In genomic region chr5:119355244-119355635, GRCh38 we compare ENCODE assay signal across 9 cellular contexts. TPM values are rescaled to one million over a fixed set of nuclear protein-coding genes. Genes with fewer than 3 reads are reported as not detected.
DNase-seq lines count a peak whose midpoint lies in the region; ATAC-seq and TF ChIP-seq lines count a peak whose summit lies in the region.
"Had no signal": no experiment of that assay in that cellular context is flagged by ENCODE, and none has a peak within 500 bp of the region (broad histone marks: within the 10 kb centered on the region; RNA-seq: fewer than 3 reads in every experiment).

No MANE protein-coding gene starts in this region.

- H3K4me1 ChIP-seq in SJCRH30 (peaks cover 32% of the 10 kb centered on the region), muscle layer of colon (ENCODE audit: insufficient read depth, low read length) (peaks cover 24% of the 10 kb centered on the region), uterus (peaks cover 0 to 6% of the 10 kb centered on the region in 2 donors)

- intact Hi-C loops in uterus (cut with DNase I; ENCODE audit: low total_unique reads), result no loop called here

- H3K9ac ChIP-seq in muscle layer of colon (ENCODE audit: low read length), result no peak overlapping the region

- peak; percentile 64 to 69 for ATAC-seq in activated CD4-positive, CD25-positive, alpha-beta regulatory T cell treated with anti-CD3 and anti-CD28 coated beads, Interleukin-2, amount 50 U/mL, for 24 hours
- no peak for ATAC-seq in GM19324 (IDR thresholded peaks at IDR 0.05; ENCODE audit: low FRiP score, unreplicated experiment)
- ATAC-seq in GM21515 (IDR thresholded peaks at IDR 0.05; ENCODE audit: unreplicated experiment), result no peak

- H3K36me3 ChIP-seq in SJCRH30, result no peaks in the 10 kb centered on the region
- H3K36me3 ChIP-seq in muscle layer of colon (ENCODE audit: insufficient read depth, low read length), result no peaks in the 10 kb centered on the region
- no peaks in the 10 kb centered on the region for H3K36me3 ChIP-seq in uterus

- TF ChIP-seq POLR2A in uterus (IDR thresholded peaks at IDR 0.05), result no peak

- H3K4me3 ChIP-seq in SJCRH30 (peak overlapping the region; percentile 66), muscle layer of colon (ENCODE audit: low read depth in 1 of 2, low read length in 2 of 2) (peak overlapping the region; percentile 66 to 73), uterus (peak overlapping the region; percentile 45 to 54)

- no peak for TF ChIP-seq CTCF in uterus (IDR thresholded peaks at IDR 0.05)

- H3K9me3 ChIP-seq in SJCRH30 (replicated peaks) (no peaks in the 10 kb centered on the region), muscle layer of colon (ENCODE audit: low read length) (no peaks in the 10 kb centered on the region), uterus (no peaks in the 10 kb centered on the region)

- no peaks in the 10 kb centered on the region for H3K27me3 ChIP-seq in SJCRH30
- no peaks in the 10 kb centered on the region for H3K27me3 ChIP-seq in muscle layer of colon (ENCODE audit: control insufficient read depth in 1 of 2, insufficient read depth in 2 of 2, low read length in 2 of 2)
- H3K27me3 ChIP-seq in uterus, result no peaks in the 10 kb centered on the region

- H3K27ac ChIP-seq in SJCRH30, result peak overlapping the region; percentile 82; the same call in 1 of the 2 replicates
- H3K27ac ChIP-seq in muscle layer of colon (ENCODE audit: low read depth, low read length), result peak overlapping the region; percentile 28
- peak overlapping the region; percentile 72 to 78 for H3K27ac ChIP-seq in uterus
- H3K27ac ChIP-seq: C4-2B had no signal

- no peak for DNase-seq in activated CD4-positive, CD25-positive, alpha-beta regulatory T cell treated with anti-CD3 and anti-CD28 coated beads, Interleukin-2, amount 50 U/mL, for 72 hours
- DNase-seq in SJCRH30 (peak; percentile 27 to 35), dermis blood vessel endothelial cell (peak; percentile 9), uterus (no peak)

RNA-seq across cellular contexts. Expression of gene TNFAIP8, which starts 0.6 kb away (rescaled TPM):
- total RNA-seq in SJCRH30 (2014; rRNA removed; shearing (Covaris generic)), result 43.1 and 45.3 TPM in 2 replicates
- total RNA-seq in dermis blood vessel endothelial cell, result 13.6 and 15.9 TPM in 2 replicates
- total RNA-seq in uterus, result 10 to 100 TPM in 3 of 4 donors, 1 to 10 TPM in 1; 2.0 to 42.7 (median 15.5) TPM

Comparison
In these comparisons a context has a peak if more than half of its experiments do, and no peak if none do; other contexts are left out.
1. ATAC-seq: peak in activated CD4-positive, CD25-positive, alpha-beta regulatory T cell treated with anti-CD3 and anti-CD28 coated beads, Interleukin-2, amount 50 U/mL, for 24 hours (2 of 2); none in GM19324 (single experiment) and GM21515 (single experiment).
2. DNase-seq: peak in SJCRH30 (2 of 2) and dermis blood vessel endothelial cell (single experiment); none in activated CD4-positive, CD25-positive, alpha-beta regulatory T cell treated with anti-CD3 and anti-CD28 coated beads, Interleukin-2, amount 50 U/mL, for 72 hours (single experiment) and uterus (0 of 2).
3. H3K27ac ChIP-seq: peak in every context shown above with its lines; median percentile 82 in SJCRH30; 75 in uterus; 28 in muscle layer of colon.
4. Peak in every context shown above with its lines, with median percentiles within 50 percentile points of each other: H3K4me3 ChIP-seq.